Comparison of ENCODE assay signal across 16 cellular contexts in genomic region chr20:7432612-7433011, GRCh38.
DNase-seq lines count a peak whose midpoint lies in the region; ATAC-seq, FAIRE-seq and TF ChIP-seq lines count a peak whose summit lies in the region.
"Had no signal": no experiment of that assay in that cellular context is flagged by ENCODE, and none has a peak within 500 bp of the region (broad histone marks: within the 10 kb centered on the region; RNA-seq: fewer than 3 reads in every experiment).

No MANE protein-coding gene starts in this region.

- no peaks in the 10 kb centered on the region for H3K36me3 ChIP-seq in HepG2 (replicated peaks in 1 of 2; ENCODE audit: control insufficient read depth in 1 of 2, insufficient read depth in 2 of 2, low read length in 2 of 2)
- H3K36me3 ChIP-seq in right lobe of liver, result no peaks in the 10 kb centered on the region
- H3K36me3 ChIP-seq in endothelial cell of umbilical vein (ENCODE audit: control insufficient read depth in 2 of 2, extremely low read depth in 1 of 2, insufficient read depth in 2 of 2, low read length in 2 of 2), result no peaks in the 10 kb centered on the region
- H3K36me3 ChIP-seq in ascending aorta, result no peaks in the 10 kb centered on the region
- H3K36me3 ChIP-seq: BLaER1 had no signal

- intact Hi-C loops in HepG2 (cut with micrococcal nuclease; ENCODE audit: unreplicated experiment) (no loop called here), right lobe of liver (cut with DNase I) (no loop called here), endothelial cell of umbilical vein (cut with micrococcal nuclease) (no loop called here), ascending aorta (cut with DNase I) (no loop called here)

- TF ChIP-seq EP300 in HepG2 (IDR thresholded peaks at IDR 0.05; ENCODE audit: low read depth in 2 of 2, low read length in 2 of 2) (no peak), HepG2 (CRISPR knock-in tag; IDR thresholded peaks at IDR 0.05; ENCODE audit: borderline replicate concordance) (no peak)

- H3K79me2 ChIP-seq in HepG2 (ENCODE audit: insufficient read depth, low read length) (no peaks in the 10 kb centered on the region), endothelial cell of umbilical vein (ENCODE audit: control insufficient read depth, insufficient read depth, low read length) (no peaks in the 10 kb centered on the region)

- CTCF ChIA-PET in HepG2 (lab: Yijun Ruan, JAX; ENCODE audit: low intra/inter-chr PET ratio, low total read pairs), result no interaction called here
- CTCF ChIA-PET in endothelial cell of umbilical vein (lab: Charles Lee), result no interaction called here

- no peak overlapping the region for H3K27ac ChIP-seq in HepG2 (ENCODE audit: extremely low read length, insufficient read depth, low read length)
- H3K27ac ChIP-seq in right lobe of liver, result no peak overlapping the region
- no peak overlapping the region for H3K27ac ChIP-seq in endothelial cell of umbilical vein (ENCODE audit: insufficient read depth, low read depth, low read length)
- no peak overlapping the region for H3K27ac ChIP-seq in ascending aorta
- H3K27ac ChIP-seq: BLaER1 had no signal

- TF ChIP-seq POLR2A in HepG2 (IDR thresholded peaks at IDR 0.05; ENCODE audit: insufficient read depth in 1 of 2, low read depth in 2 of 2, low read length in 2 of 2) (no peak), right lobe of liver (IDR thresholded peaks at IDR 0.05) (no peak), endothelial cell of umbilical vein (IDR thresholded peaks at IDR 0.05; ENCODE audit: low read depth, low read length) (no peak)

- POLR2A ChIA-PET in HepG2 (lab: Yijun Ruan, JAX), result no interaction called here
- POLR2A ChIA-PET in endothelial cell of umbilical vein (lab: Charles Lee), result no interaction called here

- BruUV-seq in HepG2 (replicated peaks; lab: Mats Ljungman, UMichigan) (no TSS peak), endothelial cell of umbilical vein (replicated peaks; lab: Mats Ljungman, UMichigan) (no TSS peak)

- peak; percentile 4 for FAIRE-seq in HepG2 (lab: Jason Lieb, UNC)
- FAIRE-seq in endothelial cell of umbilical vein (lab: Jason Lieb, UNC), result peak; percentile 15
- FAIRE-seq in urothelium cell line (lab: Jason Lieb, UNC), result peak; percentile 86

- TF ChIP-seq CTCF in HepG2 (CRISPR knock-in tag; IDR thresholded peaks at IDR 0.05), result no peak
- no peak for TF ChIP-seq CTCF in right lobe of liver (IDR thresholded peaks at IDR 0.05)
- no peak for TF ChIP-seq CTCF in endothelial cell of umbilical vein (IDR thresholded peaks at IDR 0.05; ENCODE audit: extremely low read depth in 1 of 2, insufficient read depth in 1 of 2, low read depth in 1 of 2, low read length in 2 of 2)
- TF ChIP-seq CTCF in ascending aorta (IDR thresholded peaks at IDR 0.05), result no peak

- H3K4me2 ChIP-seq in HepG2 (ENCODE audit: low read depth, low read length) (no peak overlapping the region), endothelial cell of umbilical vein (ENCODE audit: insufficient read depth, low read length) (no peak overlapping the region)
- H3K4me2 ChIP-seq: BLaER1 had no signal

- H4K20me1 ChIP-seq in HepG2 (ENCODE audit: insufficient read depth, low read length) (no peaks in the 10 kb centered on the region), endothelial cell of umbilical vein (replicated peaks; ENCODE audit: control insufficient read depth, extremely low read depth, insufficient read depth, low read length) (no peaks in the 10 kb centered on the region)
- H4K20me1 ChIP-seq: BLaER1 had no signal

- no peak for DNase-seq in HepG2 (ENCODE audit: low spot score)
- no peak for DNase-seq in right lobe of liver
- peak; percentile 3 for DNase-seq in brain pericyte (ENCODE audit: low read depth, low spot score)
- no peak for DNase-seq in endothelial cell of umbilical vein (ENCODE audit: low read depth, low spot score)
- DNase-seq in urothelium cell line (ENCODE audit: low spot score), result no peak
- no peak for DNase-seq in SIG-M5 (lab: John Stamatoyannopoulos, UW)
- no peak for DNase-seq in activated gamma-delta T cell (lab: John Stamatoyannopoulos, UW)
- no peak for DNase-seq in ascending aorta (ENCODE audit: low spot score in 2 of 2)
- DNase-seq: 8988T; CD4-positive, alpha-beta memory T cell; DMS153; DMS79; GDM1; HFFc6 had no signal

- no peaks in the 10 kb centered on the region for H3K9me3 ChIP-seq in HepG2 (ENCODE audit: low read length)
- no peaks in the 10 kb centered on the region for H3K9me3 ChIP-seq in right lobe of liver
- no peaks in the 10 kb centered on the region for H3K9me3 ChIP-seq in endothelial cell of umbilical vein (replicated peaks; ENCODE audit: control insufficient read depth, insufficient read depth, low read length)
- no peaks in the 10 kb centered on the region for H3K9me3 ChIP-seq in ascending aorta

- H3K4me3 ChIP-seq in HepG2 (replicated peaks in 1 of 3; ENCODE audit: insufficient read depth in 1 of 3, low read depth in 2 of 3, low read length in 3 of 3) (no peak overlapping the region), right lobe of liver (no peak overlapping the region), endothelial cell of umbilical vein (replicated peaks in 1 of 3; ENCODE audit: insufficient read depth in 1 of 3, low read depth in 1 of 3, low read length in 3 of 3) (no peak overlapping the region), ascending aorta (no peak overlapping the region)
- H3K4me3 ChIP-seq: BLaER1 had no signal

- H3K9me1 ChIP-seq in endothelial cell of umbilical vein (replicated peaks; ENCODE audit: control insufficient read depth, extremely low read depth, insufficient read depth, low read length), result no peaks in the 10 kb centered on the region

- TF ChIP-seq RAD21 in HepG2 (CRISPR knock-in tag; IDR thresholded peaks at IDR 0.05), result no peak

- ATAC-seq in HepG2 (no peak), right lobe of liver (no peak)
- ATAC-seq: HCT116 had no signal

- H2AFZ ChIP-seq in HepG2 (ENCODE audit: low read length), result no peak overlapping the region
- no peak overlapping the region for H2AFZ ChIP-seq in endothelial cell of umbilical vein (ENCODE audit: low read depth, low read length)

- H3K4me1 ChIP-seq in HepG2 (ENCODE audit: insufficient read depth, low read length) (no peaks in the 10 kb centered on the region), right lobe of liver (no peaks in the 10 kb centered on the region), endothelial cell of umbilical vein (ENCODE audit: control insufficient read depth, extremely low read depth, insufficient read depth, low read length) (no peaks in the 10 kb centered on the region), ascending aorta (no peaks in the 10 kb centered on the region)

- H3K27me3 ChIP-seq in HepG2 (ENCODE audit: control insufficient read depth in 1 of 2, insufficient read depth in 2 of 2, low read length in 2 of 2), result no peaks in the 10 kb centered on the region
- H3K27me3 ChIP-seq in right lobe of liver, result no peaks in the 10 kb centered on the region
- H3K27me3 ChIP-seq in endothelial cell of umbilical vein (ENCODE audit: control insufficient read depth in 2 of 2, insufficient read depth in 2 of 2, low read length in 2 of 2), result no peaks in the 10 kb centered on the region
- no peaks in the 10 kb centered on the region for H3K27me3 ChIP-seq in ascending aorta
- H3K27me3 ChIP-seq: BLaER1 had no signal

- H3K9ac ChIP-seq in HepG2 (ENCODE audit: insufficient read depth, low read depth, low read length) (no peak overlapping the region), endothelial cell of umbilical vein (replicated peaks; ENCODE audit: extremely low read depth, insufficient read depth, low read length) (no peak overlapping the region)
- H3K9ac ChIP-seq: BLaER1 had no signal

- WGBS in HepG2 (ENCODE audit: low lambda C conversion rate), result 83% methylated on average over 7 of the region's 7 CpGs
- 97% methylated on average over 7 of the region's 7 CpGs for WGBS in right lobe of liver (ENCODE audit: insufficient coverage, low coverage, low lambda C conversion rate, missing lambda C conversion rate)

- dilution Hi-C loops in endothelial cell of umbilical vein (cut with MboI; ENCODE audit: extremely low pct_ligation_motif_present, low sequenced_read_pairs), result no loop called here

- in situ Hi-C loops in HepG2 (cut with HindIII; ENCODE audit: extremely low pct_ligation_motif_present, low pct_unique_long_range_greater_than_20kb), result no loop called here

TF ChIP-seq in HepG2, 621 proteins besides CTCF, POLR2A, EP300 and RAD21:
- TF ChIP-seq CREB1 (IDR thresholded peaks at IDR 0.05) (peak; percentile 91), CREB1 (CRISPR knock-in tag; IDR thresholded peaks at IDR 0.05) (no peak), ZNF143 (CRISPR knock-in tag; IDR thresholded peaks at IDR 0.05) (no peak)

TF ChIP-seq in endothelial cell of umbilical vein, 7 proteins besides CTCF, POLR2A, EP300 and RAD21:
- TF ChIP-seq, protein P1, sequence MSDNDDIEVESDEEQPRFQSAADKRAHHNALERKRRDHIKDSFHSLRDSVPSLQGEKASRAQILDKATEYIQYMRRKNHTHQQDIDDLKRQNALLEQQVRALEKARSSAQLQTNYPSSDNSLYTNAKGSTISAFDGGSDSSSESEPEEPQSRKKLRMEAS (IDR thresholded peaks at IDR 0.05; ENCODE audit: insufficient read depth, insufficient read length), result no peak
- TF ChIP-seq JUN (IDR thresholded peaks at IDR 0.05; ENCODE audit: borderline replicate concordance, insufficient read depth, insufficient read length, low read depth) (no peak), GATA2 (IDR thresholded peaks at IDR 0.05; ENCODE audit: insufficient read depth, insufficient read length, low read depth, low read length) (no peak), FOS (IDR thresholded peaks at IDR 0.05; ENCODE audit: borderline replicate concordance, insufficient read depth, low read length) (no peak), EZH2 (IDR thresholded peaks at IDR 0.05; ENCODE audit: borderline replicate concordance, low read depth, low read length, severe bottlenecking) (no peak), MYC (IDR thresholded peaks at IDR 0.05; ENCODE audit: low read depth, low read length) (no peak), POLR2AphosphoS5 (IDR thresholded peaks at IDR 0.05; ENCODE audit: insufficient read depth, low read depth, low read length) (no peak)
